ENCODE assay signal across 18 cellular contexts in the genomic region with DNA sequence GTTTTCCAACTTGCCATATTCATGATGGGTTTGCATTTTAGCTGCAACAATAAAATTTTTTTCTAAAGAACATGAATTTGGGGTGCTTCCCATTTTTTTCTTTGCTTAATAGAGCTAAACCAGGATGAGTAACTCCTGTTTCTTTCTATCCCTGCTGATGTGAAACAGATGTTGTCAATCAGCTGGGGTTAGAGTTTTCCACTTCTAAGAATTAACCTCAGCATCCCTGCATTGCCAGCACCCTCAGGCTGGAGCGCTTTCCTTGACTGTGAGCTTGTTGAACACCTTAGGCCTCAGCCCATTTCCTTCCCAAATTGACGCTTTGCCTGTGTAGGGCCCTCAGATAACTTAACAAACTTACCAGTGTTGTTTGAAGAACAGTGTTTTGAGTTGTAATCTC.
"Had no signal": no experiment of that assay in that cellular context is flagged by ENCODE, and none has a peak within 500 bp of the region (broad histone marks: within the 10 kb centered on the region; RNA-seq: fewer than 3 reads in every experiment).

No MANE protein-coding gene starts in this region.

- H3K9me3 ChIP-seq: transverse colon had no signal

- H3K4me2 ChIP-seq: neural progenitor cell had no signal

- H3K4me3 ChIP-seq: coronary artery, neural progenitor cell, transverse colon had no signal

- H3K9ac ChIP-seq: neural progenitor cell, parathyroid adenoma had no signal

- H3K9me3 Mint-ChIP-seq: activated B cell treated with CpG ODN at 0.5 μM for 24 hours; activated CD4-positive, alpha-beta T cell treated with anti-CD3 and anti-CD28 coated beads, Interleukin-2, amount 10 ng/mL, durations not matched to agents 7 days and 5 days; activated naive CD8-positive, alpha-beta T cell treated with anti-CD3 and anti-CD28 coated beads for 36 hours; brain; central memory CD8-positive, alpha-beta T cell; neural progenitor cell had no signal

- ATAC-seq: left lobe of liver had no signal

- H3K4me3 Mint-ChIP-seq: activated B cell treated with CpG ODN at 0.5 μM for 24 hours; activated CD4-positive, alpha-beta T cell treated with anti-CD3 and anti-CD28 coated beads, Interleukin-2, amount 10 ng/mL, durations not matched to agents 7 days and 5 days; activated naive CD8-positive, alpha-beta T cell treated with anti-CD3 and anti-CD28 coated beads for 36 hours; brain; central memory CD8-positive, alpha-beta T cell; naive B cell; neural progenitor cell had no signal

- H3K4me1 Mint-ChIP-seq: activated CD4-positive, alpha-beta T cell treated with anti-CD3 and anti-CD28 coated beads, Interleukin-2, amount 10 ng/mL, durations not matched to agents 7 days and 5 days; activated naive CD8-positive, alpha-beta T cell treated with anti-CD3 and anti-CD28 coated beads for 36 hours; brain; neural progenitor cell had no signal

- H3K27me3 ChIP-seq: neural progenitor cell, transverse colon had no signal

- H3K27ac Mint-ChIP-seq: activated B cell treated with CpG ODN at 0.5 μM for 24 hours; activated CD4-positive, alpha-beta T cell treated with anti-CD3 and anti-CD28 coated beads, Interleukin-2, amount 10 ng/mL, durations not matched to agents 7 days and 5 days; activated naive CD8-positive, alpha-beta T cell treated with anti-CD3 and anti-CD28 coated beads for 36 hours; brain had no signal

- H3K27ac ChIP-seq: coronary artery, neural progenitor cell, parathyroid adenoma, transverse colon had no signal

- H3K27me3 Mint-ChIP-seq: activated B cell treated with CpG ODN at 0.5 μM for 24 hours; activated CD4-positive, alpha-beta T cell treated with anti-CD3 and anti-CD28 coated beads, Interleukin-2, amount 10 ng/mL, durations not matched to agents 7 days and 5 days; activated naive CD8-positive, alpha-beta T cell treated with anti-CD3 and anti-CD28 coated beads for 36 hours; brain; central memory CD8-positive, alpha-beta T cell; naive B cell had no signal

- H2AFZ ChIP-seq: neural progenitor cell, parathyroid adenoma had no signal

- DNase-seq: activated B cell treated with CpG ODN at 0.5 μM for 24 hours; activated CD4-positive, alpha-beta T cell treated with anti-CD3 and anti-CD28 coated beads, Interleukin-2, amount 10 ng/mL, durations not matched to agents 7 days and 5 days; activated effector memory CD4-positive, alpha-beta T cell treated with Interleukin-2 at 50 U/mL for 16 hours; activated naive CD8-positive, alpha-beta T cell treated with anti-CD3 and anti-CD28 coated beads for 36 hours; effector CD4-positive, alpha-beta T cell; islet precursor cell; mammary epithelial cell; naive B cell; stimulated activated CD4-positive, alpha-beta T cell treated with anti-CD3 and anti-CD28 coated beads, Interleukin-2, amount 100 ng/mL, for 48 hours; stimulated activated naive CD4-positive, alpha-beta T cell; T-helper 2 cell; transverse colon had no signal

- H3K36me3 ChIP-seq: neural progenitor cell had no signal
